ENCODE assay signal across 22 cellular contexts in genomic region chr3:167361356-167361755, GRCh38. TPM values are rescaled to one million over a fixed set of nuclear protein-coding genes. Genes with fewer than 3 reads are reported as not detected.
"Had no signal": no experiment of that assay in that cellular context is flagged by ENCODE, and none has a peak within 500 bp of the region (broad histone marks: within the 10 kb centered on the region; RNA-seq: fewer than 3 reads in every experiment).

No MANE protein-coding gene starts in this region.

- H3K27me3 ChIP-seq: heart right ventricle, neutrophil, right atrium auricular region, stomach, suprapubic skin, thyroid gland, upper lobe of left lung, uterus had no signal

- H3K27ac ChIP-seq: heart right ventricle, neutrophil, right atrium auricular region, stomach, suprapubic skin, thyroid gland, upper lobe of left lung, uterus had no signal

- H3K4me3 ChIP-seq: heart right ventricle, mucosa of descending colon, right atrium auricular region, stomach, suprapubic skin, thyroid gland, upper lobe of left lung, uterus had no signal

- H3K36me3 ChIP-seq: heart right ventricle, neutrophil, right atrium auricular region, stomach, suprapubic skin, thyroid gland, upper lobe of left lung, uterus had no signal

- H3K4me1 ChIP-seq: heart right ventricle, right atrium auricular region, stomach, suprapubic skin, thyroid gland, upper lobe of left lung, uterus had no signal

- ATAC-seq: heart right ventricle; left lobe of liver; mucosa of descending colon; naive thymus-derived CD8-positive, alpha-beta T cell had no signal

- DNase-seq: heart right ventricle; hypothalamus; islet precursor cell; mammary epithelial cell; mucosa of descending colon; naive thymus-derived CD8-positive, alpha-beta T cell; posterior cingulate gyrus; small intestine; stimulated activated CD4-positive, alpha-beta T cell treated with anti-CD3 and anti-CD28 coated beads, Interleukin-12 subunit alpha, Interleukin-12 subunit beta, amount 100 ng/mL, for 4 hours; stimulated activated naive CD4-positive, alpha-beta T cell; stomach; thyroid gland; upper lobe of left lung; uterus had no signal

- H3K9me3 ChIP-seq: heart right ventricle, mucosa of descending colon, neutrophil, right atrium auricular region, stomach, suprapubic skin, thyroid gland, upper lobe of left lung, uterus had no signal

RNA-seq across cellular contexts. Expression of gene ZBBX, which starts 18.7 kb away (rescaled TPM):
- total RNA-seq: endothelial cell of umbilical vein; left lobe of liver; lower leg skin; mammary epithelial cell; mucosa of descending colon; naive thymus-derived CD8-positive, alpha-beta T cell; osteoblast; right atrium auricular region; suprapubic skin; thyroid gland had no signal
- polyA plus RNA-seq: endothelial cell of umbilical vein; esophagus; heart right ventricle; mammary epithelial cell; naive thymus-derived CD8-positive, alpha-beta T cell; small intestine; stomach had no signal
